Comparison of ENCODE assay signal across 8 cellular contexts in genomic region chr10:43419997-43420368, GRCh38. TPM values are rescaled to one million over a fixed set of nuclear protein-coding genes. Genes with fewer than 3 reads are reported as not detected.
A peak's percentile ranks its signal among the peaks of the same experiment; 100 is the strongest.
DNase-seq lines count a peak whose midpoint lies in the region; ATAC-seq, FAIRE-seq and TF ChIP-seq lines count a peak whose summit lies in the region.

No MANE protein-coding gene starts in this region.

- H3K4me2 ChIP-seq in DND-41 (ENCODE audit: insufficient read depth, low read length) (peak overlapping the region; percentile 84), OCI-LY3 (ENCODE audit: low read length) (peak overlapping the region; percentile 94)

- H3K27me3 ChIP-seq in DND-41 (ENCODE audit: insufficient read depth, low read length, poor library complexity) = no peaks in the 10 kb centered on the region
- H3K27me3 ChIP-seq in OCI-LY3 (ENCODE audit: low read depth, low read length) = no peaks in the 10 kb centered on the region
- no peaks in the 10 kb centered on the region for H3K27me3 ChIP-seq in pancreas

- H3K27ac ChIP-seq in DND-41 (ENCODE audit: low read length) (peak overlapping the region; percentile 92), OCI-LY3 (ENCODE audit: low read length) (peak overlapping the region; percentile 85), pancreas (peak overlapping the region; percentile 93 to 99 (median 98))

- FAIRE-seq in pancreas (lab: Jason Lieb, UNC) = no peak

- H3K9ac ChIP-seq in DND-41 (ENCODE audit: low read depth, low read length) (peak overlapping the region; percentile 81), OCI-LY3 (ENCODE audit: low read length) (peak overlapping the region; percentile 90)

- no peak for ATAC-seq in DND-41 (ENCODE audit: insufficient read depth, low read depth)
- peak in 1 of 4 donors; percentile 8 for ATAC-seq in pancreas

- intact Hi-C loops in pancreas (cut with DNase I) = no loop called here

- peaks cover 52% of the 10 kb centered on the region for H3K4me1 ChIP-seq in DND-41 (ENCODE audit: insufficient read depth, low read length)
- peaks cover 20% of the 10 kb centered on the region for H3K4me1 ChIP-seq in OCI-LY3 (ENCODE audit: low read length)
- peaks cover 0 to 5% (median 0%) of the 10 kb centered on the region in 3 donors for H3K4me1 ChIP-seq in pancreas

- H4K20me1 ChIP-seq in DND-41 (ENCODE audit: insufficient read depth, low read length) (no peaks in the 10 kb centered on the region), OCI-LY3 (ENCODE audit: insufficient read depth, low read length) (no peaks in the 10 kb centered on the region)

- no peak for TF ChIP-seq CTCF in DND-41 (IDR thresholded peaks at IDR 0.05; ENCODE audit: borderline replicate concordance, extremely low read depth, low read length, poor library complexity, severe bottlenecking)
- no peak for TF ChIP-seq CTCF in OCI-LY3 (IDR thresholded peaks at IDR 0.05; ENCODE audit: low read depth, low read length)
- TF ChIP-seq CTCF in epithelial cell of esophagus (IDR thresholded peaks at IDR 0.05; ENCODE audit: insufficient read depth, low read depth, low read length, missing control alignments) = no peak
- no peak for TF ChIP-seq CTCF in pancreas (IDR thresholded peaks at IDR 0.05)

- no peaks in the 10 kb centered on the region for H3K9me3 ChIP-seq in DND-41 (ENCODE audit: insufficient read depth, low read length, severe bottlenecking)
- H3K9me3 ChIP-seq in OCI-LY3 (ENCODE audit: insufficient read depth, low read length) = no peaks in the 10 kb centered on the region
- H3K9me3 ChIP-seq in pancreas = no peaks in the 10 kb centered on the region

- H3K4me3 ChIP-seq in DND-41 (ENCODE audit: low read depth in 1 of 2, low read length in 2 of 2) (peak overlapping the region; percentile 6 to 61; a peak in 3 of 4 replicates), OCI-LY3 (ENCODE audit: low read length) (peak overlapping the region; percentile 86), epithelial cell of esophagus (ENCODE audit: low read length) (peak overlapping the region; percentile 48), pancreas (peak overlapping the region; percentile 46 to 66 (median 54))

- no peaks in the 10 kb centered on the region for H3K36me3 ChIP-seq in DND-41 (ENCODE audit: insufficient read depth, low read length)
- no peaks in the 10 kb centered on the region for H3K36me3 ChIP-seq in OCI-LY3 (replicated peaks; ENCODE audit: low read depth, low read length)
- H3K36me3 ChIP-seq in pancreas = no peaks in the 10 kb centered on the region

- DNase-seq in DND-41 (no peak), epithelial cell of esophagus (ENCODE audit: low read depth) (no peak), pancreas (no peak), dedifferentiated amniotic fluid mesenchymal stem cell (ENCODE audit: extremely low spot score) (no peak)
- no peak for DNase-seq in stimulated activated naive CD4-positive, alpha-beta T cell (lab: John Stamatoyannopoulos, UW)
- no peak for DNase-seq in stimulated activated CD4-positive, alpha-beta T cell treated with anti-CD3 and anti-CD28 coated beads, Interleukin-4, amount 100 ng/mL, for 1 hour
- DNase-seq in effector CD4-positive, alpha-beta T cell = no peak

- H2AFZ ChIP-seq in DND-41 (ENCODE audit: low read depth, low read length) (peak overlapping the region; percentile 75), OCI-LY3 (ENCODE audit: low read depth, low read length) (peak overlapping the region; percentile 74; the same call in 1 of the 2 replicates)

- no peaks in the 10 kb centered on the region for H3K79me2 ChIP-seq in DND-41 (ENCODE audit: insufficient read depth, low read length)
- no peaks in the 10 kb centered on the region for H3K79me2 ChIP-seq in OCI-LY3 (ENCODE audit: low read length)

- WGBS in pancreas, 2 donors = 65 to 71% methylated on average over 18 of the region's 18 CpGs

RNA-seq across cellular contexts. Expression of gene HNRNPF, which starts 11.0 kb away (rescaled TPM):
- total RNA-seq in pancreas = 100 to 1,000 TPM in 1 of 6 donors, 10 to 100 TPM in 5; 51.9 to 103 (median 84.5) TPM
- polyA plus RNA-seq in pancreas = 10 to 100 TPM; 26.5 to 56.8 TPM

RNA-seq across cellular contexts. Expression of gene ZNF487, which starts 16.9 kb away (rescaled TPM):
- 1 to 10 TPM in 5 of 6 donors, under 1 TPM in 1; 0.85 to 3.0 (median 1.7) TPM for total RNA-seq in pancreas
- 1 to 10 TPM; 2.2 to 5.0 TPM for polyA plus RNA-seq in pancreas

RNA-seq across cellular contexts. Expression of gene FXYD4, which starts 48.5 kb away (rescaled TPM):
- total RNA-seq in pancreas = under 1 TPM in 1 of 6 donors, not detected in 5; 0.31 TPM
- under 1 TPM in 1 of 2 donors, not detected in 1; 0.28 TPM for polyA plus RNA-seq in pancreas

Comparison
In these comparisons a context has a peak if more than half of its experiments do, and no peak if none do; other contexts are left out.
1. H3K4me3 ChIP-seq: peak in every context shown above with its lines; median percentile 86 in OCI-LY3; 54 in pancreas; 48 in epithelial cell of esophagus; 34 in DND-41.